Comparison of ENCODE assay signal across 1 cellular context in the genomic region with DNA sequence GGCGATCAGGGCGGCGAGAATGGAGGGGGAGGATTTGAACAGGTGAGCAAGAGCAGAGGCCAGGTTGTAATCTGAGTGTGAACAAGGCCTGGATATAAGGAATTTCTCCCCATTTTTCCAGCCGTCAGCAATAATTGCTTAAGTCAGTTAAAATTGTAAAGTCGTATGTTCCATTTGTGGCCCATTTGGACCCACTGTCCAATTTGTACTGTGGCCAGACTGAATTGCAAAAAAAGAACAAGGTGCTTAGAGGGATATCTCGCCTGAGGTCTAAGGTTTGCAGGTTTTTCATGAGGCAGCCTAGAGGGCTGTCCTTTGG.
TF ChIP-seq lines count a peak whose summit lies in the region.

No MANE protein-coding gene starts in this region.

TF ChIP-seq in IMR-90, 13 proteins besides CTCF, POLR2A, EP300 and RAD21:
- TF ChIP-seq FOS (IDR thresholded peaks at IDR 0.05; ENCODE audit: low read depth, low read length) (no peak), MAFK (IDR thresholded peaks at IDR 0.05; ENCODE audit: low read depth, low read length) (peak; percentile 35; the same call in 1 of the 2 replicates)
